In genomic region chr19:55486971-55487883, GRCh38 we compare ENCODE assay signal across 8 cellular contexts. TPM values are rescaled to one million over a fixed set of nuclear protein-coding genes. Genes with fewer than 3 reads are reported as not detected.
DNase-seq lines count a peak whose midpoint lies in the region; ATAC-seq lines count a peak whose summit lies in the region.

No MANE protein-coding gene starts in this region.

- H3K36me3 ChIP-seq in NT2/D1 (ENCODE audit: insufficient read depth, insufficient read length, low read length) (peaks cover 13% of the 10 kb centered on the region), adipocyte (ENCODE audit: control insufficient read depth, insufficient read depth, low read length, severe bottlenecking) (peaks cover 6% of the 10 kb centered on the region), skeletal muscle satellite cell (ENCODE audit: insufficient read depth, low read length) (peaks cover 6% of the 10 kb centered on the region)

- peak overlapping the region; percentile 18 for H3K4me3 ChIP-seq in NT2/D1 (ENCODE audit: insufficient read length, low read depth)
- H3K4me3 ChIP-seq in adipocyte (ENCODE audit: low read length) = peak overlapping the region; percentile 32
- H3K4me3 ChIP-seq in skeletal muscle satellite cell (ENCODE audit: low read length) = peak overlapping the region; percentile 78

- peak overlapping the region; percentile 95 for H3K4me2 ChIP-seq in skeletal muscle satellite cell (ENCODE audit: low read length)

- H3K9me3 ChIP-seq in NT2/D1 (ENCODE audit: insufficient read depth, low read length) (no peaks in the 10 kb centered on the region), adipocyte (ENCODE audit: control insufficient read depth, low read length) (no peaks in the 10 kb centered on the region), skeletal muscle satellite cell (replicated peaks; ENCODE audit: low read length) (no peaks in the 10 kb centered on the region)

- DNase-seq in DMS 273 (lab: John Stamatoyannopoulos, UW; ENCODE audit: unreplicated experiment) (peak; percentile 81), NT2/D1 (ENCODE audit: low read depth, low spot score) (no peak), adipocyte (ENCODE audit: low read depth) (peak; percentile 87), left ventricle myocardium superior (peak; percentile 73), SW 1271 (lab: John Stamatoyannopoulos, UW) (no peak)

- H3K27me3 ChIP-seq in NT2/D1 (ENCODE audit: insufficient read depth, insufficient read length) (no peaks in the 10 kb centered on the region), adipocyte (replicated peaks; ENCODE audit: control insufficient read depth, insufficient read depth, low read length) (no peaks in the 10 kb centered on the region), skeletal muscle satellite cell (ENCODE audit: control insufficient read depth, insufficient read depth, low read length) (peaks cover 5% of the 10 kb centered on the region)

- H3K9ac ChIP-seq in NT2/D1 (ENCODE audit: insufficient read length, low read depth) = peak overlapping the region; percentile 76
- peak overlapping the region; percentile 75 for H3K9ac ChIP-seq in adipocyte (ENCODE audit: low read length)
- peak overlapping the region; percentile 83 for H3K9ac ChIP-seq in skeletal muscle satellite cell (ENCODE audit: low read depth, low read length)

- peaks cover 14% of the 10 kb centered on the region for H3K4me1 ChIP-seq in NT2/D1 (ENCODE audit: insufficient read depth, insufficient read length)
- H3K4me1 ChIP-seq in adipocyte (ENCODE audit: control insufficient read depth, insufficient read depth, low read length) = peaks cover 58% of the 10 kb centered on the region
- peaks cover 50% of the 10 kb centered on the region for H3K4me1 ChIP-seq in skeletal muscle satellite cell (ENCODE audit: control insufficient read depth, insufficient read depth, low read length)

- peak; percentile 64 for ATAC-seq in left ventricle myocardium superior
- ATAC-seq in HG03095 (IDR thresholded peaks at IDR 0.05; ENCODE audit: unreplicated experiment) = no peak
- no peak for ATAC-seq in GM18517 (IDR thresholded peaks at IDR 0.05; ENCODE audit: unreplicated experiment)

- intact Hi-C loops in left ventricle myocardium superior (cut with micrococcal nuclease) = no loop called here

RNA-seq across cellular contexts. Expression of gene SSC5D, which starts 1.0 kb away (rescaled TPM):
- total RNA-seq in left ventricle myocardium superior = 2.7 TPM
- 11.9 and 24.2 TPM in 2 replicates for total RNA-seq in skeletal muscle satellite cell (2012; rRNA removed)

RNA-seq across cellular contexts. Expression of gene NAT14, which starts 2.2 kb away (rescaled TPM):
- total RNA-seq in left ventricle myocardium superior = 6.0 TPM
- 10.0 and 10.9 TPM in 2 replicates for total RNA-seq in skeletal muscle satellite cell (2012; rRNA removed)

RNA-seq across cellular contexts. Expression of gene ZNF628, which starts 10.8 kb away (rescaled TPM):
- total RNA-seq in left ventricle myocardium superior = 6.4 TPM
- total RNA-seq in skeletal muscle satellite cell (2012; rRNA removed) = 0.66 and 2.0 TPM in 2 replicates

RNA-seq across cellular contexts. Expression of gene C19orf85, which starts 22.7 kb away (rescaled TPM):
- total RNA-seq in left ventricle myocardium superior = not detected
- not detected in 2 replicates for total RNA-seq in skeletal muscle satellite cell (2012; rRNA removed)

RNA-seq across cellular contexts. Expression of gene ISOC2, which starts 25.8 kb away (rescaled TPM):
- total RNA-seq in left ventricle myocardium superior = 58.5 TPM
- total RNA-seq in skeletal muscle satellite cell (2012; rRNA removed) = 86.7 and 97.9 TPM in 2 replicates

Comparison
In these comparisons a context has a peak if more than half of its experiments do, and no peak if none do; other contexts are left out.
1. DNase-seq: peak in DMS 273 (single experiment), adipocyte (single experiment) and left ventricle myocardium superior (single experiment); none in NT2/D1 (single experiment) and SW 1271 (0 of 2).
2. H3K4me3 ChIP-seq: peak in every context shown above with its lines; median percentile 78 in skeletal muscle satellite cell; 32 in adipocyte; 18 in NT2/D1.
3. Peak in every context shown above with its lines, with median percentiles within 50 percentile points of each other: H3K9ac ChIP-seq.